1 cellular context compared by ENCODE assay signal in the genomic region with DNA sequence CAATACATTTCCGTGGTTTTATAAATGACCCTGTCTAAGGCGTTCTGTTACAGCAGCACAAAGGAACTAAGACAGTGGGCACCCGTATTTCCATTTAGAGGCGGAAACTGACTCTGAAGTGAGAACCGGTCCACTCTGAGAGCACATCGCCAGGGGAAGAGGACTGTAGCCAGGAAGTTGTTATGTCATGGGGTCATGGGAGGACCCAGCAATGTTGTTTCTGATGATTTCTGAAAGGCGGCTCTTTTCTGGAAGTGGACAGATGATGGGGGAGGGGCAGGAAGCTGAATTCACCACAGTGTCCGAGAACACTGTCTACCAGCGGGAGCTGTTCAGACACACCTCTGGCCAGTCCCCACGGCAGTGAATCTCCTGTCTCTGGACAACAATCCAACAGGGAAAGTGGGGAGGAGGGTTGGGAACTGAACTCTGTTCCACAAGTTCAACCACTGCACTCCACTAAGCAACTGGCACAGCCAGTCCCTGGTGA.
TF ChIP-seq lines count a peak whose summit lies in the region.

No MANE protein-coding gene starts in this region.

TF ChIP-seq in liver, 16 proteins besides CTCF, POLR2A, EP300 and RAD21:
- TF ChIP-seq NR2F2 (IDR thresholded peaks at IDR 0.05) (peak; percentile 63), FOXA2 (IDR thresholded peaks at IDR 0.05) (no peak), YY1 (IDR thresholded peaks at IDR 0.05) (no peak), TAF1 (conservative IDR thresholded peaks at IDR 0.05) (no peak), RXRA (IDR thresholded peaks at IDR 0.05) (peak in 1 of 2 donors; percentile 45), JUND (IDR thresholded peaks at IDR 0.05) (no peak), HNF4G (IDR thresholded peaks at IDR 0.05) (no peak), EGR1 (IDR thresholded peaks at IDR 0.05; ENCODE audit: low read depth in 2 of 2) (peak in 1 of 2 donors; percentile 17), FOXA1 (IDR thresholded peaks at IDR 0.05) (no peak), SP1 (IDR thresholded peaks at IDR 0.05) (no peak), HNF4A (conservative IDR thresholded peaks at IDR 0.05) (no peak), GABPA (IDR thresholded peaks at IDR 0.05 in 1 of 2, conservative IDR thresholded peaks at IDR 0.05 in 1 of 2) (no peak)
- TF ChIP-seq, protein P1, sequence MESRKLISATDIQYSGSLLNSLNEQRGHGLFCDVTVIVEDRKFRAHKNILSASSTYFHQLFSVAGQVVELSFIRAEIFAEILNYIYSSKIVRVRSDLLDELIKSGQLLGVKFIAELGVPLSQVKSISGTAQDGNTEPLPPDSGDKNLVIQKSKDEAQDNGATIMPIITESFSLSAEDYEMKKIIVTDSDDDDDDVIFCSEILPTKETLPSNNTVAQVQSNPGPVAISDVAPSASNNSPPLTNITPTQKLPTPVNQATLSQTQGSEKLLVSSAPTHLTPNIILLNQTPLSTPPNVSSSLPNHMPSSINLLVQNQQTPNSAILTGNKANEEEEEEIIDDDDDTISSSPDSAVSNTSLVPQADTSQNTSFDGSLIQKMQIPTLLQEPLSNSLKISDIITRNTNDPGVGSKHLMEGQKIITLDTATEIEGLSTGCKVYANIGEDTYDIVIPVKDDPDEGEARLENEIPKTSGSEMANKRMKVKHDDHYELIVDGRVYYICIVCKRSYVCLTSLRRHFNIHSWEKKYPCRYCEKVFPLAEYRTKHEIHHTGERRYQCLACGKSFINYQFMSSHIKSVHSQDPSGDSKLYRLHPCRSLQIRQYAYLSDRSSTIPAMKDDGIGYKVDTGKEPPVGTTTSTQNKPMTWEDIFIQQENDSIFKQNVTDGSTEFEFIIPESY (IDR thresholded peaks at IDR 0.05) = no peak
- TF ChIP-seq, protein P2, sequence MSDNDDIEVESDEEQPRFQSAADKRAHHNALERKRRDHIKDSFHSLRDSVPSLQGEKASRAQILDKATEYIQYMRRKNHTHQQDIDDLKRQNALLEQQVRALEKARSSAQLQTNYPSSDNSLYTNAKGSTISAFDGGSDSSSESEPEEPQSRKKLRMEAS (IDR thresholded peaks at IDR 0.05) = no peak
- TF ChIP-seq, protein P3, sequence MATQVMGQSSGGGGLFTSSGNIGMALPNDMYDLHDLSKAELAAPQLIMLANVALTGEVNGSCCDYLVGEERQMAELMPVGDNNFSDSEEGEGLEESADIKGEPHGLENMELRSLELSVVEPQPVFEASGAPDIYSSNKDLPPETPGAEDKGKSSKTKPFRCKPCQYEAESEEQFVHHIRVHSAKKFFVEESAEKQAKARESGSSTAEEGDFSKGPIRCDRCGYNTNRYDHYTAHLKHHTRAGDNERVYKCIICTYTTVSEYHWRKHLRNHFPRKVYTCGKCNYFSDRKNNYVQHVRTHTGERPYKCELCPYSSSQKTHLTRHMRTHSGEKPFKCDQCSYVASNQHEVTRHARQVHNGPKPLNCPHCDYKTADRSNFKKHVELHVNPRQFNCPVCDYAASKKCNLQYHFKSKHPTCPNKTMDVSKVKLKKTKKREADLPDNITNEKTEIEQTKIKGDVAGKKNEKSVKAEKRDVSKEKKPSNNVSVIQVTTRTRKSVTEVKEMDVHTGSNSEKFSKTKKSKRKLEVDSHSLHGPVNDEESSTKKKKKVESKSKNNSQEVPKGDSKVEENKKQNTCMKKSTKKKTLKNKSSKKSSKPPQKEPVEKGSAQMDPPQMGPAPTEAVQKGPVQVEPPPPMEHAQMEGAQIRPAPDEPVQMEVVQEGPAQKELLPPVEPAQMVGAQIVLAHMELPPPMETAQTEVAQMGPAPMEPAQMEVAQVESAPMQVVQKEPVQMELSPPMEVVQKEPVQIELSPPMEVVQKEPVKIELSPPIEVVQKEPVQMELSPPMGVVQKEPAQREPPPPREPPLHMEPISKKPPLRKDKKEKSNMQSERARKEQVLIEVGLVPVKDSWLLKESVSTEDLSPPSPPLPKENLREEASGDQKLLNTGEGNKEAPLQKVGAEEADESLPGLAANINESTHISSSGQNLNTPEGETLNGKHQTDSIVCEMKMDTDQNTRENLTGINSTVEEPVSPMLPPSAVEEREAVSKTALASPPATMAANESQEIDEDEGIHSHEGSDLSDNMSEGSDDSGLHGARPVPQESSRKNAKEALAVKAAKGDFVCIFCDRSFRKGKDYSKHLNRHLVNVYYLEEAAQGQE (IDR thresholded peaks at IDR 0.05) = no peak
- TF ChIP-seq, protein P4, sequence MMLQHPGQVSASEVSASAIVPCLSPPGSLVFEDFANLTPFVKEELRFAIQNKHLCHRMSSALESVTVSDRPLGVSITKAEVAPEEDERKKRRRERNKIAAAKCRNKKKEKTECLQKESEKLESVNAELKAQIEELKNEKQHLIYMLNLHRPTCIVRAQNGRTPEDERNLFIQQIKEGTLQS (IDR thresholded peaks at IDR 0.05) = no peak
